8 cellular contexts compared by ENCODE assay signal in genomic region chr7:88219781-88220747, GRCh38. TPM values are rescaled to one million over a fixed set of nuclear protein-coding genes. Genes with fewer than 3 reads are reported as not detected.
A peak's percentile ranks its signal among the peaks of the same experiment; 100 is the strongest.
DNase-seq lines count a peak whose midpoint lies in the region; ATAC-seq and TF ChIP-seq lines count a peak whose summit lies in the region.

TSS of gene SRI (minus strand) at chr7:88220038. CDS start at chr7:88220026, 12 bp downstream.

- peak; percentile 74 for TF ChIP-seq CTCF in GM12873 (IDR thresholded peaks at IDR 0.05; ENCODE audit: insufficient read depth, low read depth, low read length, missing control alignments)
- TF ChIP-seq CTCF in cardiac muscle cell (IDR thresholded peaks at IDR 0.05; ENCODE audit: low read depth, low read length) = peak; percentile 60
- TF ChIP-seq CTCF in type B pancreatic cell (conservative IDR thresholded peaks at IDR 0.05) = peak; percentile 99

- no peaks in the 10 kb centered on the region for H3K9me3 Mint-ChIP-seq in type B pancreatic cell

- no peaks in the 10 kb centered on the region for H3K27me3 ChIP-seq in cardiac muscle cell

- DNase-seq in NCI-H1048 (lab: John Stamatoyannopoulos, UW) (peak; percentile 60), SW 1271 (lab: John Stamatoyannopoulos, UW) (peak; percentile 38 to 85), cardiac muscle cell (ENCODE audit: low read depth in 1 of 2, low spot score in 1 of 2) (peak; percentile 91), posterior cingulate gyrus (peak; percentile 78 to 98 (median 86)), type B pancreatic cell (ENCODE audit: extremely low spot score, unreplicated experiment) (peak; percentile 92)
- DNase-seq in activated naive CD8-positive, alpha-beta T cell treated with anti-CD3 and anti-CD28 coated beads, Interleukin-2, amount 50 U/mL, for 16 hours (ENCODE audit: low read depth, low spot score) = peak; percentile 78

- H3K4me1 ChIP-seq in cardiac muscle cell (ENCODE audit: low read depth) = peaks cover 39% of the 10 kb centered on the region

- peaks cover 11% of the 10 kb centered on the region for H3K36me3 Mint-ChIP-seq in type B pancreatic cell

- H3K9me3 ChIP-seq in cardiac muscle cell (ENCODE audit: low read depth) = no peaks in the 10 kb centered on the region

- peak within 1 kb of the TSS; percentile 99 for H3K27ac ChIP-seq in cardiac muscle cell

- peak within 1 kb of the TSS; percentile 94 for H3K4me3 ChIP-seq in cardiac muscle cell

- H3K36me3 ChIP-seq in cardiac muscle cell = peaks cover under 1% of the 10 kb centered on the region

- H3K4me3 Mint-ChIP-seq in type B pancreatic cell = peak within 1 kb of the TSS; percentile 93

- intact Hi-C loops in posterior cingulate gyrus (cut with DNase I) = no loop called here

- peaks cover 18% of the 10 kb centered on the region for H3K4me1 Mint-ChIP-seq in type B pancreatic cell (ENCODE audit: unreplicated experiment)

- no peaks in the 10 kb centered on the region for H3K27me3 Mint-ChIP-seq in type B pancreatic cell

- H3K27ac Mint-ChIP-seq in type B pancreatic cell = peak within 1 kb of the TSS; percentile 93

- peak; percentile 73 for ATAC-seq in HG02610 (IDR thresholded peaks at IDR 0.05; ENCODE audit: unreplicated experiment)

RNA-seq across cellular contexts. Expression of gene SRI, which starts in this region (rescaled TPM):
- total RNA-seq in cardiac muscle cell (99.4 and 115 TPM in 2 replicates), type B pancreatic cell (ENCODE audit: low replicate concordance) (72.1 and 120 TPM in 2 replicates)
- polyA plus RNA-seq in cardiac muscle cell = 348 and 458 TPM in 2 replicates

Comparison
In these comparisons a context has a peak if more than half of its experiments do, and no peak if none do; other contexts are left out.
1. Peak in every context shown above with its lines: DNase-seq, ATAC-seq, H3K4me3 ChIP-seq and H3K27ac ChIP-seq.